8 cellular contexts compared by ENCODE assay signal in the genomic region with DNA sequence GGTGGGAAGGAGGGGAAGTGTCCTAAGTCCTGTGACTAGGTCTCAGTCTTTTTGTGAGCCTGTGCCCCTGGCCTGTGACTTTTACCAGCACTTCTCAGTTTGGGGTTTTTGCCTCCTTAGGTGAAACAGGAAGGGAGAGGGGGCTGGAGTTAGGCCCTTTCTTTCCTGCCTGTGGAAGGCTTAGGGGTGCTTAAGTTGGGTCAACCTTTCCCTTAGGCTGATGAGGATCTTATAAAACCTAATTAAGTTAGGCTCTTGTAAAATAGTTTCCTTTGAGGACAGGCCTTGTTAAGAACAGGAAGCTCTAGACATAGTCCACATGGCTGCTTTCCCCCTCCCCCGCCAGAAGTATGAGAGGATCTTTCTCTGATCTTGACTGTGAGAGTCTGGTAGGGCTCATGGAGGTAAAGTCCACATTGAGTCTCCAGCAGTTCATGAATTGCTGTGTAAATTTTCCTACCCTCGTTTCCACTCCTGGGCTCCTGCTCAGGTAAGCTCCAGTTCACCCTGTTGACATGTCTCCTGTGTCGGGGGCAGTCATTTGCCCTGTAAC. TPM values are rescaled to one million over a fixed set of nuclear protein-coding genes. Genes with fewer than 3 reads are reported as not detected.
DNase-seq lines count a peak whose midpoint lies in the region; ATAC-seq and TF ChIP-seq lines count a peak whose summit lies in the region.

No MANE protein-coding gene starts in this region.

- H3K27me3 Mint-ChIP-seq in activated T-helper 1 cell treated with anti-CD3 and anti-CD28 coated beads, Interleukin-12 subunit alpha, Interleukin-12 subunit beta, Interleukin-2, Interleukin-4 antibody, amounts not matched to agents 30 ng/mL and 10 ng/mL and 1 ng/mL, durations not matched to agents 14 hours and 24 hours and 36 hours (ENCODE audit: insufficient read depth), result no peaks in the 10 kb centered on the region

- peaks cover 15% of the 10 kb centered on the region for H3K36me3 ChIP-seq in DND-41 (ENCODE audit: insufficient read depth, low read length)

- peak overlapping the region; percentile 27; the same call in 1 of the 2 replicates for H3K9ac ChIP-seq in DND-41 (ENCODE audit: low read depth, low read length)

- peak; percentile 74 for DNase-seq in DND-41
- peak; percentile 83 for DNase-seq in NB4 (ENCODE audit: low read depth)
- DNase-seq in activated T-helper 1 cell treated with anti-CD3 and anti-CD28 coated beads, Interleukin-12 subunit alpha, Interleukin-12 subunit beta, Interleukin-2, Interleukin-4 antibody, amounts not matched to agents 30 ng/mL and 10 ng/mL and 1 ng/mL, durations not matched to agents 14 hours and 24 hours and 36 hours (ENCODE audit: low spot score), result peak; percentile 18
- peak; percentile 50 for DNase-seq in mucosa of gallbladder (ENCODE audit: low spot score)
- DNase-seq in AG08396 (ENCODE audit: low spot score), result no peak

- no peak overlapping the region for H3K4me3 Mint-ChIP-seq in activated T-helper 1 cell treated with anti-CD3 and anti-CD28 coated beads, Interleukin-12 subunit alpha, Interleukin-12 subunit beta, Interleukin-2, Interleukin-4 antibody, amounts not matched to agents 30 ng/mL and 10 ng/mL and 1 ng/mL, durations not matched to agents 14 hours and 24 hours and 36 hours

- peak overlapping the region; percentile 58 for H3K27ac ChIP-seq in DND-41 (ENCODE audit: low read length)

- no peaks in the 10 kb centered on the region for H3K9me3 Mint-ChIP-seq in activated T-helper 1 cell treated with anti-CD3 and anti-CD28 coated beads, Interleukin-12 subunit alpha, Interleukin-12 subunit beta, Interleukin-2, Interleukin-4 antibody, amounts not matched to agents 30 ng/mL and 10 ng/mL and 1 ng/mL, durations not matched to agents 14 hours and 24 hours and 36 hours

- TF ChIP-seq POLR2A in NB4 (IDR thresholded peaks at IDR 0.05; ENCODE audit: extremely low read depth, insufficient read length), result peak; percentile 24

- peaks cover 12% of the 10 kb centered on the region for H3K4me1 Mint-ChIP-seq in activated T-helper 1 cell treated with anti-CD3 and anti-CD28 coated beads, Interleukin-12 subunit alpha, Interleukin-12 subunit beta, Interleukin-2, Interleukin-4 antibody, amounts not matched to agents 30 ng/mL and 10 ng/mL and 1 ng/mL, durations not matched to agents 14 hours and 24 hours and 36 hours (ENCODE audit: low read depth)

- H3K79me2 ChIP-seq in DND-41 (ENCODE audit: insufficient read depth, low read length), result peaks cover 4% of the 10 kb centered on the region; the same call in 1 of the 2 replicates

- TF ChIP-seq CTCF in DND-41 (IDR thresholded peaks at IDR 0.05; ENCODE audit: borderline replicate concordance, extremely low read depth, low read length, poor library complexity, severe bottlenecking) (no peak), NB4 (IDR thresholded peaks at IDR 0.05; ENCODE audit: low read depth, low read length) (no peak)

- peaks cover 14% of the 10 kb centered on the region for H3K4me1 ChIP-seq in DND-41 (ENCODE audit: insufficient read depth, low read length)

- intact Hi-C loops in activated T-helper 1 cell treated with anti-CD3 and anti-CD28 coated beads, Interleukin-12 subunit alpha, Interleukin-12 subunit beta, Interleukin-2, Interleukin-4 antibody, amounts not matched to agents 30 ng/mL and 10 ng/mL and 1 ng/mL, durations not matched to agents 14 hours and 24 hours and 36 hours (cut with micrococcal nuclease), result loop anchor here (5.0 kb wide), 1 partner anchor 65 kb away; no protein-coding TSS in a partner anchor

- peaks cover 3% of the 10 kb centered on the region for H3K36me3 Mint-ChIP-seq in activated T-helper 1 cell treated with anti-CD3 and anti-CD28 coated beads, Interleukin-12 subunit alpha, Interleukin-12 subunit beta, Interleukin-2, Interleukin-4 antibody, amounts not matched to agents 30 ng/mL and 10 ng/mL and 1 ng/mL, durations not matched to agents 14 hours and 24 hours and 36 hours (ENCODE audit: low read depth)

- H3K9me3 ChIP-seq in DND-41 (ENCODE audit: insufficient read depth, low read length, severe bottlenecking), result no peaks in the 10 kb centered on the region

- H2AFZ ChIP-seq in DND-41 (ENCODE audit: low read depth, low read length), result peak overlapping the region; percentile 45; the same call in 1 of the 2 replicates

- no peak overlapping the region for H3K4me3 ChIP-seq in DND-41 (ENCODE audit: low read depth in 1 of 2, low read length in 2 of 2)
- no peak overlapping the region for H3K4me3 ChIP-seq in NB4 (ENCODE audit: low read depth, low read length)

- H3K27me3 ChIP-seq in DND-41 (ENCODE audit: insufficient read depth, low read length, poor library complexity), result no peaks in the 10 kb centered on the region

- ATAC-seq in DND-41 (ENCODE audit: insufficient read depth, low read depth) (peak; percentile 94), HG02610 (IDR thresholded peaks at IDR 0.05; ENCODE audit: unreplicated experiment) (no peak), HG03045 (IDR thresholded peaks at IDR 0.05; ENCODE audit: unreplicated experiment) (no peak), HG03565 (IDR thresholded peaks at IDR 0.05; ENCODE audit: unreplicated experiment) (no peak)

- H4K20me1 ChIP-seq in DND-41 (ENCODE audit: insufficient read depth, low read length), result no peaks in the 10 kb centered on the region; the same call in 1 of the 2 replicates

- 0 out of 2 replicates have a peak overlapping the region, but pooled peaks have one; percentile 7 for H3K4me2 ChIP-seq in DND-41 (ENCODE audit: insufficient read depth, low read length)

- peak overlapping the region; percentile 86 for H3K27ac Mint-ChIP-seq in activated T-helper 1 cell treated with anti-CD3 and anti-CD28 coated beads, Interleukin-12 subunit alpha, Interleukin-12 subunit beta, Interleukin-2, Interleukin-4 antibody, amounts not matched to agents 30 ng/mL and 10 ng/mL and 1 ng/mL, durations not matched to agents 14 hours and 24 hours and 36 hours

RNA-seq across cellular contexts. Expression of gene DNASE1, which starts 17.0 kb away (rescaled TPM):
- 10.0 and 12.5 TPM in 2 replicates for total RNA-seq in activated T-helper 1 cell treated with anti-CD3 and anti-CD28 coated beads, Interleukin-12 subunit alpha, Interleukin-12 subunit beta, Interleukin-2, Interleukin-4 antibody, amounts not matched to agents 30 ng/mL and 10 ng/mL and 1 ng/mL, durations not matched to agents 14 hours and 24 hours and 36 hours
- 24.0 TPM for total RNA-seq in mucosa of gallbladder

RNA-seq across cellular contexts. Expression of gene SLX4, which starts 26.0 kb away (rescaled TPM):
- total RNA-seq in activated T-helper 1 cell treated with anti-CD3 and anti-CD28 coated beads, Interleukin-12 subunit alpha, Interleukin-12 subunit beta, Interleukin-2, Interleukin-4 antibody, amounts not matched to agents 30 ng/mL and 10 ng/mL and 1 ng/mL, durations not matched to agents 14 hours and 24 hours and 36 hours, result 10.3 and 10.8 TPM in 2 replicates
- 6.8 TPM for total RNA-seq in mucosa of gallbladder
